ENCODE assay signal across 18 cellular contexts in genomic region chr4:1299301-1299860, GRCh38. TPM values are rescaled to one million over a fixed set of nuclear protein-coding genes. Genes with fewer than 3 reads are reported as not detected.
DNase-seq lines count a peak whose midpoint lies in the region; ATAC-seq, FAIRE-seq and TF ChIP-seq lines count a peak whose summit lies in the region.
"Had no signal": no experiment of that assay in that cellular context is flagged by ENCODE, and none has a peak within 500 bp of the region (broad histone marks: within the 10 kb centered on the region; RNA-seq: fewer than 3 reads in every experiment).

No MANE protein-coding gene starts in this region.

- peaks cover 0 to 4% of the 10 kb centered on the region in 2 donors for H3K36me3 Mint-ChIP-seq in activated naive CD4-positive, alpha-beta T cell treated with anti-CD3 and anti-CD28 coated beads, Interleukin-2, amount 50 U/mL, for 72 hours

- no peak for ATAC-seq in activated naive CD4-positive, alpha-beta T cell treated with anti-CD3 and anti-CD28 coated beads, Interleukin-2, amount 50 U/mL, for 72 hours
- ATAC-seq in RWPE2 (ENCODE audit: low read depth) (no peak), HG03025 (IDR thresholded peaks at IDR 0.05; ENCODE audit: low FRiP score, unreplicated experiment) (no peak)
- ATAC-seq: gastrocnemius medialis, right cardiac atrium had no signal

- intact Hi-C loops in kidney (cut with DNase I), result no loop called here
- intact Hi-C loops in spleen (cut with DNase I; ENCODE audit: low total_unique reads), result loop anchor here (10.0 kb wide), 1 partner anchor 45 kb away; the partner anchor contains the start of gene UVSSA

- H3K36me3 ChIP-seq in RWPE2 (ENCODE audit: low read depth) (peaks cover 58% of the 10 kb centered on the region), kidney (ENCODE audit: control insufficient read depth in 1 of 2, insufficient read depth in 2 of 2, low read length in 2 of 2) (peaks cover 10 to 20% of the 10 kb centered on the region in 2 donors), spleen (peaks cover 0 to 69% (median 41%) of the 10 kb centered on the region in 6 donors), MG63 (peaks cover 5% of the 10 kb centered on the region; the same call in 1 of the 2 replicates)
- H3K36me3 ChIP-seq: gastrocnemius medialis had no signal

- H3K4me1 ChIP-seq in RWPE2 (ENCODE audit: insufficient read depth, poor library complexity, severe bottlenecking), result peaks cover 39% of the 10 kb centered on the region
- H3K4me1 ChIP-seq in kidney (ENCODE audit: control insufficient read depth in 1 of 2, insufficient read depth in 1 of 2, low read depth in 1 of 2, low read length in 2 of 2), result peaks cover 0 to 9% of the 10 kb centered on the region in 2 donors
- H3K4me1 ChIP-seq in spleen, result peaks cover 7 to 85% (median 52%) of the 10 kb centered on the region in 6 donors

- no peak for DNase-seq in activated naive CD4-positive, alpha-beta T cell treated with anti-CD3 and anti-CD28 coated beads, Interleukin-2, amount 50 U/mL, for 72 hours (ENCODE audit: low spot score in 2 of 2)
- no peak for DNase-seq in activated naive CD4-positive, alpha-beta T cell (lab: John Stamatoyannopoulos, UW)
- DNase-seq in RWPE2 (ENCODE audit: low spot score) (peak; percentile 40), kidney (peak; percentile 50), spleen (peak; percentile 54), MG63 (no peak)
- DNase-seq in NK-92 treated with Interleukin-12 subunit alpha and Interleukin-12 subunit beta, amount 100 ng/mL, for 24 hours (lab: John Stamatoyannopoulos, UW), result no peak
- DNase-seq: activated gamma-delta T cell treated with Interleukin-2 at 50 U/mL for 16 hours, DMS79 treated with DMSO at 0.1 percent for 48 hours, gastrocnemius medialis, MM.1S, NCI-H1694, NCI-H226, RPMI8226, SW 1271 had no signal

- H3K9me3 Mint-ChIP-seq in activated naive CD4-positive, alpha-beta T cell treated with anti-CD3 and anti-CD28 coated beads, Interleukin-2, amount 50 U/mL, for 72 hours, result no peaks in the 10 kb centered on the region
- H3K9me3 Mint-ChIP-seq: neural crest cell had no signal

- H3K9me3 ChIP-seq in RWPE2 (ENCODE audit: severe bottlenecking) (no peaks in the 10 kb centered on the region), kidney (ENCODE audit: control insufficient read depth in 1 of 2, low read length in 2 of 2) (no peaks in the 10 kb centered on the region), spleen (no peaks in the 10 kb centered on the region), MG63 (no peaks in the 10 kb centered on the region)
- H3K9me3 ChIP-seq: gastrocnemius medialis had no signal

- H3K27ac ChIP-seq in RWPE2 (ENCODE audit: poor library complexity, severe bottlenecking), result peak overlapping the region; percentile 89
- no peak overlapping the region for H3K27ac ChIP-seq in kidney (ENCODE audit: low read depth in 2 of 2, low read length in 2 of 2)
- peak overlapping the region in 7 of 8 donors; percentile 75 to 95 (median 92) for H3K27ac ChIP-seq in spleen

- TF ChIP-seq CTCF in RWPE2 (IDR thresholded peaks at IDR 0.05; ENCODE audit: poor library complexity, severe bottlenecking) (no peak), kidney (IDR thresholded peaks at IDR 0.05; ENCODE audit: borderline replicate concordance, extremely low read depth, insufficient read depth) (no peak), spleen (IDR thresholded peaks at IDR 0.05 in 8 of 11, conservative IDR thresholded peaks at IDR 0.05 in 3 of 11) (no peak)

- FAIRE-seq in kidney (lab: Jason Lieb, UNC), result no peak

- H3K9ac ChIP-seq in kidney (ENCODE audit: low read length in 2 of 2), result no peak overlapping the region

- WGBS in spleen, 5 donors, result 81 to 89% (median 88%) methylated on average over 11 to 15 of the region's 15 CpGs

- H3K27ac Mint-ChIP-seq in activated naive CD4-positive, alpha-beta T cell treated with anti-CD3 and anti-CD28 coated beads, Interleukin-2, amount 50 U/mL, for 72 hours, result peak overlapping the region; percentile 31 to 88

- H3K4me3 ChIP-seq in RWPE2 (ENCODE audit: severe bottlenecking) (no peak overlapping the region), kidney (ENCODE audit: low read length in 2 of 2) (no peak overlapping the region), spleen (peak overlapping the region in 1 of 8 donors; percentile 58), MG63 (no peak overlapping the region)
- H3K4me3 ChIP-seq: gastrocnemius medialis had no signal

- H3K27me3 ChIP-seq in RWPE2 (ENCODE audit: insufficient read depth, poor library complexity, severe bottlenecking) (no peaks in the 10 kb centered on the region), spleen (replicated peaks in 1 of 7) (no peaks in the 10 kb centered on the region), MG63 (no peaks in the 10 kb centered on the region)
- H3K27me3 ChIP-seq: gastrocnemius medialis had no signal

- TF ChIP-seq POLR2A in spleen (IDR thresholded peaks at IDR 0.05), result no peak

RNA-seq across cellular contexts. Expression of gene MAEA, which starts 9.7 kb away (rescaled TPM):
- 10 to 100 TPM; 42.8 to 50.1 TPM for total RNA-seq in activated naive CD4-positive, alpha-beta T cell treated with anti-CD3 and anti-CD28 coated beads, Interleukin-2, amount 50 U/mL, for 72 hours
- total RNA-seq in kidney, result 75.2 TPM
- polyA plus RNA-seq in kidney (ENCODE audit: insufficient read depth, low read depth, low replicate concordance), result 65.0 TPM
- 100 to 1,000 TPM in 1 of 7 donors, 10 to 100 TPM in 6; 64.3 to 112 (median 85.6) TPM for total RNA-seq in spleen
- polyA plus RNA-seq in spleen, result 10 to 100 TPM; 46.6 to 76.5 (median 58.8) TPM
- 29.3 and 30.2 TPM in 2 replicates for total RNA-seq in MG63 (2014; rRNA removed; shearing (Covaris generic); ENCODE audit: low replicate concordance)

RNA-seq across cellular contexts. Expression of gene UVSSA, which starts 47.6 kb away (rescaled TPM):
- total RNA-seq in activated naive CD4-positive, alpha-beta T cell treated with anti-CD3 and anti-CD28 coated beads, Interleukin-2, amount 50 U/mL, for 72 hours, result 10 to 100 TPM; 19.1 to 23.8 TPM
- total RNA-seq in kidney (32.5 TPM), spleen (10 to 100 TPM; 23.9 to 54.0 (median 37.1) TPM)
- polyA plus RNA-seq in kidney (ENCODE audit: insufficient read depth, low read depth, low replicate concordance) (5.2 TPM), spleen (10 to 100 TPM in 2 of 3 donors, 1 to 10 TPM in 1; 3.0 to 15.5 (median 10.3) TPM)
- 1.2 and 5.3 TPM in 2 replicates for total RNA-seq in MG63 (2014; rRNA removed; shearing (Covaris generic); ENCODE audit: low replicate concordance)

RNA-seq across cellular contexts. Expression of gene CTBP1, which starts 50.5 kb away (rescaled TPM):
- 100 to 1,000 TPM in 1 of 2 donors, 10 to 100 TPM in 1; 74.7 to 177 TPM for total RNA-seq in activated naive CD4-positive, alpha-beta T cell treated with anti-CD3 and anti-CD28 coated beads, Interleukin-2, amount 50 U/mL, for 72 hours
- total RNA-seq in kidney, result 170 TPM
- polyA plus RNA-seq in kidney (ENCODE audit: insufficient read depth, low read depth, low replicate concordance), result 96.1 TPM
- 100 to 1,000 TPM; 162 to 226 (median 196) TPM for total RNA-seq in spleen
- 100 to 1,000 TPM; 101 to 176 (median 123) TPM for polyA plus RNA-seq in spleen
- total RNA-seq in MG63 (2014; rRNA removed; shearing (Covaris generic); ENCODE audit: low replicate concordance), result 114 and 178 TPM in 2 replicates

Comparison
In these comparisons a context has a peak if more than half of its experiments do, and no peak if none do; other contexts are left out.
1. DNase-seq: peak in RWPE2 (single experiment), kidney (single experiment) and spleen (single experiment); none in activated naive CD4-positive, alpha-beta T cell treated with anti-CD3 and anti-CD28 coated beads, Interleukin-2, amount 50 U/mL, for 72 hours (0 of 2), activated naive CD4-positive, alpha-beta T cell (0 of 4), MG63 (single experiment) and NK-92 treated with Interleukin-12 subunit alpha and Interleukin-12 subunit beta, amount 100 ng/mL, for 24 hours (single experiment).
2. H3K27ac ChIP-seq: peak in RWPE2 (single experiment) and spleen (7 of 8); none in kidney (0 of 2).